In the genomic region with DNA sequence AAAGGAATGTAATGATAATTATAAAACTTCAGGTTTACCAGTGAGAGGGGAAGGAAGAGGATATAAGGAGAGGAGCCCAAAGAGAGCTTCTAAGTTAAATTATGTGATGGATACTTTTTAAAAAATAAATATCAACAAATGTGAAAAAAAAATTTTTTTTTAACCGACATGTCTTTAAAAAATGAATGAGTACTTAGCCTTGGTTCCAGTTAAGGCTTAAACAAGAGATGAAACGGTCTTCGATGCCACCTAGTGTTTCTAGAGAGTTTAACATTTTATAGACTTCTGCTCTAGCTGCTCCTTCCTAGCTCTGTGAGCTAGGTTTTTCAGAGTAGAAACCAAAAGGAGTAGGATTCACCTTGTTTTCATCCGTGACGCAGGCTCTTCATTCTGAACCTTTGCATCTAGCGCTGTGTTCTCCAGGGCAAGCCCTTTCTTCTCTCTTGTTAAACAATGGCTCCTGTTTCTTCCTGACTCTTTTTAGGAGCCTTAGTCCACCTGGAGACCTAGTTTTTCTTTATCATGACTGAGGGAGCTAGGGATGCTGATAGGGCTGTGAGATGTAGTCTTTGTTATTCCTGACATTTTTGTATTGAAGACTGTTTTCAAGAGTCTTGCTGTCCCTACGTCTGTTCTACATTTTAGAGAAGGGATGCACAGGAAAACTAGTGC, we compare ENCODE assay signal across 8 cellular contexts. TPM values are rescaled to one million over a fixed set of nuclear protein-coding genes. Genes with fewer than 3 reads are reported as not detected.
DNase-seq lines count a peak whose midpoint lies in the region; TF ChIP-seq lines count a peak whose summit lies in the region.

No MANE protein-coding gene starts in this region.

- no peak overlapping the region for H3K4me3 ChIP-seq in fibroblast of pulmonary artery (replicated peaks; ENCODE audit: low read depth, low read length)
- no peak overlapping the region for H3K4me3 ChIP-seq in parathyroid adenoma (ENCODE audit: low read depth, low read length)

- H3K27me3 ChIP-seq in parathyroid adenoma (ENCODE audit: control insufficient read depth, insufficient read depth, low read length) = no peaks in the 10 kb centered on the region

- no peak overlapping the region for H3K27ac ChIP-seq in parathyroid adenoma

- H3K4me1 ChIP-seq in parathyroid adenoma = no peaks in the 10 kb centered on the region

- no peak overlapping the region for H3K9ac ChIP-seq in parathyroid adenoma

- no peak overlapping the region for H2AFZ ChIP-seq in parathyroid adenoma

- H3K36me3 ChIP-seq in parathyroid adenoma (ENCODE audit: control insufficient read depth, insufficient read depth, low read length) = no peaks in the 10 kb centered on the region

- no peak overlapping the region for H3K4me2 ChIP-seq in parathyroid adenoma (ENCODE audit: low read length)

- H3K79me2 ChIP-seq in parathyroid adenoma = no peaks in the 10 kb centered on the region

- no peaks in the 10 kb centered on the region for H3K9me3 ChIP-seq in parathyroid adenoma (ENCODE audit: control insufficient read depth, low read length)

- TF ChIP-seq CTCF in fibroblast of pulmonary artery (IDR thresholded peaks at IDR 0.05; ENCODE audit: low read length, missing control alignments) = peak; percentile 44
- peak; percentile 59 for TF ChIP-seq CTCF in parathyroid adenoma (IDR thresholded peaks at IDR 0.05)

- peak; percentile 51 for DNase-seq in NCI-H510A treated with DMSO at 0.1 percent for 48 hours (lab: John Stamatoyannopoulos, UW)
- DNase-seq in NCI-H510A (lab: John Stamatoyannopoulos, UW) = no peak
- DNase-seq in M059J (ENCODE audit: low read depth) = peak; percentile 78
- peak; percentile 27 for DNase-seq in SIG-M5 (lab: John Stamatoyannopoulos, UW)
- DNase-seq in fibroblast of pulmonary artery (ENCODE audit: low read depth) = peak; percentile 77
- DNase-seq in ecto neural progenitor cell (ENCODE audit: low spot score) = no peak
- no peak for DNase-seq in amniotic stem cell (lab: John Stamatoyannopoulos, UW)

RNA-seq across cellular contexts. Expression of a gene that starts 42.4 kb away (rescaled TPM):
- total RNA-seq in M059J (2014; rRNA removed; shearing (Covaris generic)) = not detected in 2 replicates

RNA-seq across cellular contexts. Expression of a gene that starts 44.9 kb away (rescaled TPM):
- total RNA-seq in M059J (2014; rRNA removed; shearing (Covaris generic)) = 82.8 and 98.3 TPM in 2 replicates

Comparison
In these comparisons a context has a peak if more than half of its experiments do, and no peak if none do; other contexts are left out.
1. DNase-seq: peak in NCI-H510A treated with DMSO at 0.1 percent for 48 hours (single experiment), M059J (single experiment), SIG-M5 (single experiment) and fibroblast of pulmonary artery (single experiment); none in NCI-H510A (single experiment), ecto neural progenitor cell (single experiment) and amniotic stem cell (single experiment).